ENCODE assay signal across 12 cellular contexts in the genomic region with DNA sequence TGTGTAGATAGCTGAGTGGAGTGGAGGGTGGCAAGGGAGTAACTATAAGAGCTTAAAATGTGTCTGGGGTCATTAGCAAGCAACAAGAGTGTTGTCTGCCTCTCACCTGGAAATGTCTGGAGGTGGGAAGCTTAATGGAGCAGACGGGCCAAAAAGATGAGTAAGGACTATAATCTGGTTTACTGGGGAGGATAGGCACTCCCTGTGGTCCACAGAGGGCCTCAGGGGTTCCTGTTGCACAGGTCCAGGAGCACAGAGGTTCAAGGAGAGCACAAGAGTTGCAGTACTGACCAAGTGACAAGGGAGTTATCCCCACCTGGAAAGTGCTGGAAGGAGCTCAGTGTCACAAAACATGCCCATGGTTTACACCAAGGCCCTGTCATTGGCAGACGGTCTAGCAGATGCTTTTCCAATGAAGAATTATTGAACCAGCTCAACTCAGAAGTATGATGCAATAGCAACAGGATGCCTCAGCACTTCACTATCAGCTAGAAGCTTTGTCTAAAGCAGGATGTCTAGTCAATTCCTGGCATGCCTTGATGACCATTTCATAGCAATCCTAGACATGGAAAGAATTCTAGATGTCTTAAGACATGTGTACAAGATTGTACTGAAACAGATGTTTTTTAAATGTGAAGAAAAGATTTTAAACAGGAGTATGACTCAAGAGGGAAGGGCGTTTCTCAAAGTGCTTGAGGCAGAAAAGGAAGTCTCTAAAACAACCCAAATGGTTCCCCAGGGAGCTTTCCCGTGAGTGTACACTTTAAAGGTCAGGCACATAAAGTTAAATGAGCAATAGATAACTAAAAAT.
A peak's percentile ranks its signal among the peaks of the same experiment; 100 is the strongest.
DNase-seq lines count a peak whose midpoint lies in the region; ATAC-seq, FAIRE-seq and TF ChIP-seq lines count a peak whose summit lies in the region.
"Had no signal": no experiment of that assay in that cellular context is flagged by ENCODE, and none has a peak within 500 bp of the region (broad histone marks: within the 10 kb centered on the region; RNA-seq: fewer than 3 reads in every experiment).

No MANE protein-coding gene starts in this region.

- POLR2A ChIA-PET in RWPE1 (lab: Yijun Ruan, JAX; ENCODE audit: low non-redundant PET): no interaction called here

- no peak for TF ChIP-seq CTCF in RWPE1 (conservative IDR thresholded peaks at IDR 0.05; ENCODE audit: low read depth)

- ATAC-seq in HG03045 (IDR thresholded peaks at IDR 0.05; ENCODE audit: unreplicated experiment): no peak

- CTCF ChIA-PET in RWPE1 (lab: Yijun Ruan, JAX): interaction anchor here (0.5 kb wide), 1 partner anchor 1859 kb away, joined by 3 read pairs; no protein-coding TSS in a partner anchor

- peak overlapping the region; percentile 96 for H3K27ac ChIP-seq in RWPE1

- DNase-seq in GM19239 (ENCODE audit: insufficient read length, low spot score) (no peak), RWPE1 (ENCODE audit: low spot score) (peak; percentile 75), fibroblast of peridontal ligament (ENCODE audit: extremely low read depth) (peak; percentile 98), renal cortical epithelial cell (ENCODE audit: low read depth) (peak; percentile 84), midbrain (lab: John Stamatoyannopoulos, UW) (no peak), NCI-H526 treated with DMSO at 0.1 percent for 48 hours (lab: John Stamatoyannopoulos, UW) (no peak), NCI-H146 (lab: John Stamatoyannopoulos, UW) (no peak)
- DNase-seq: esophagus squamous epithelium, GF-D8, naive B cell, NCI-H1436 treated with DMSO at 0.1 percent for 48 hours had no signal

- FAIRE-seq in GM19239 (lab: Jason Lieb, UNC): peak; percentile 18

Comparison
In these comparisons a context has a peak if more than half of its experiments do, and no peak if none do; other contexts are left out.
1. DNase-seq: peak in RWPE1 (single experiment), fibroblast of peridontal ligament (single experiment) and renal cortical epithelial cell (single experiment); none in GM19239 (single experiment), midbrain (single experiment), NCI-H526 treated with DMSO at 0.1 percent for 48 hours (single experiment) and NCI-H146 (single experiment).